ENCODE assay signal across 1 cellular context in genomic region chr3:71244153-71245051, GRCh38.
TF ChIP-seq lines count a peak whose summit lies in the region.

No MANE protein-coding gene starts in this region.

TF ChIP-seq in IMR-90, 13 proteins besides CTCF, POLR2A, EP300 and RAD21 (continued from another document):
- TF ChIP-seq, protein P1, sequence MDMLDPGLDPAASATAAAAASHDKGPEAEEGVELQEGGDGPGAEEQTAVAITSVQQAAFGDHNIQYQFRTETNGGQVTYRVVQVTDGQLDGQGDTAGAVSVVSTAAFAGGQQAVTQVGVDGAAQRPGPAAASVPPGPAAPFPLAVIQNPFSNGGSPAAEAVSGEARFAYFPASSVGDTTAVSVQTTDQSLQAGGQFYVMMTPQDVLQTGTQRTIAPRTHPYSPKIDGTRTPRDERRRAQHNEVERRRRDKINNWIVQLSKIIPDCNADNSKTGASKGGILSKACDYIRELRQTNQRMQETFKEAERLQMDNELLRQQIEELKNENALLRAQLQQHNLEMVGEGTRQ (IDR thresholded peaks at IDR 0.05; ENCODE audit: low read depth, low read length): no peak
- no peak for TF ChIP-seq MAZ (IDR thresholded peaks at IDR 0.05; ENCODE audit: borderline replicate concordance, low read depth, low read length)
- TF ChIP-seq RCOR1 (IDR thresholded peaks at IDR 0.05; ENCODE audit: insufficient replicate concordance, low read length): no peak
- no peak for TF ChIP-seq BHLHE40 (IDR thresholded peaks at IDR 0.05; ENCODE audit: low read depth, low read length)
